20 cellular contexts compared by ENCODE assay signal in the genomic region with DNA sequence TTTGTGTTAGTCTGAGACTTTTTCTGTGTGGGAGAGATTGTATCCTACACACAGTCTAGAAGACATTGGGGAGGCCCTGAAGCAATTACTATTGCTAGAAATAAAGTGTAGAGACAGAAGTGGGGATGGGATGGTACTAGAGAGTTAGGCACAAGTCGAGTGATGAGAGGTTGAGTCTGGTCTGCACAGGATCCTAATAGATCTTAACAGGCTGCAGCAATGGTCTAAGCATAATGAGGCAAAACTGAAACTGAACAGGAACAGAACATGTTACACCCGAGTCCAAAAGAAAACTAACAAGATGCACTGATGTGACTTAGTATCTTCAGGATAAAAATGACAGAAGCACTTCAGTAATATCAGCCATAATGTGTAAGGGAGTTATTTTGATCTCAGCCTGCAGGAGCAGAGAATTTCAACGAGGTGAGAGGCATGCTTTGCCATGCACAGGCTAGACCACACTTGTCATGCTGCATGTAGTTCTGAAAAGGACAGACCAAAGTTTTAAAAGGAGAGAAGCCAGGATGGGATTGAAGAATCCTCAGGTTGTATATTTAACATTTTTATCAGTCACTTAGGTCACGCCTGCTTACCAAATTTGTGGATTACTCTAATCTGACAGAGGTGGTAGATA.
"Had no signal": no experiment of that assay in that cellular context is flagged by ENCODE, and none has a peak within 500 bp of the region (broad histone marks: within the 10 kb centered on the region; RNA-seq: fewer than 3 reads in every experiment).

No MANE protein-coding gene starts in this region.

- ATAC-seq: activated T-cell treated with anti-CD3 and anti-CD28 coated beads, Interleukin-2, amount 50 U/mL, for 72 hours; gastrocnemius medialis; naive thymus-derived CD8-positive, alpha-beta T cell had no signal

- H3K9me3 Mint-ChIP-seq: activated CD4-positive, alpha-beta T cell treated with anti-CD3 and anti-CD28 coated beads, Interleukin-2, amount 10 ng/mL, durations not matched to agents 24 days and 14 days; activated naive CD4-positive, alpha-beta T cell treated with anti-CD3 and anti-CD28 coated beads for 36 hours; dendritic cell treated with granulocyte-macrophage colony-stimulating factor and Interleukin-4, amounts not matched to agents 40 ng/mL and 50 ng/mL, for 4 days; mesothelial cell of epicardium; neural progenitor cell; stimulated activated naive CD8-positive, alpha-beta T cell treated with anti-CD3 and anti-CD28 coated beads, Interleukin-15, Interleukin-2, amounts not matched to agents 100 ng/mL and 50 ng/mL, for 24 hours had no signal

- H3K27me3 ChIP-seq: gastrocnemius medialis, neural progenitor cell, tibial artery had no signal

- H3K9me3 ChIP-seq: gastrocnemius medialis, prostate gland, tibial artery had no signal

- H3K27ac ChIP-seq: gastrocnemius medialis, neural progenitor cell, prostate gland, tibial artery had no signal

- H3K36me3 Mint-ChIP-seq: mesothelial cell of epicardium; naive thymus-derived CD8-positive, alpha-beta T cell; neural progenitor cell had no signal

- H2AFZ ChIP-seq: neural progenitor cell had no signal

- FAIRE-seq: endometrium had no signal

- H3K27ac Mint-ChIP-seq: activated CD4-positive, alpha-beta memory T cell treated with anti-CD3 and anti-CD28 coated beads, Interleukin-2, amount 10 ng/mL, durations not matched to agents 7 days and 5 days; activated CD4-positive, alpha-beta T cell treated with anti-CD3 and anti-CD28 coated beads, Interleukin-2, amount 10 ng/mL, durations not matched to agents 24 days and 14 days; activated naive CD4-positive, alpha-beta T cell treated with anti-CD3 and anti-CD28 coated beads for 36 hours; activated T-cell treated with anti-CD3 and anti-CD28 coated beads, Interleukin-2, amount 50 U/mL, for 72 hours; dendritic cell treated with granulocyte-macrophage colony-stimulating factor and Interleukin-4, amounts not matched to agents 40 ng/mL and 50 ng/mL, for 4 days; mesothelial cell of epicardium; naive thymus-derived CD8-positive, alpha-beta T cell; neural progenitor cell; stimulated activated naive CD8-positive, alpha-beta T cell treated with anti-CD3 and anti-CD28 coated beads, Interleukin-15, Interleukin-2, amounts not matched to agents 100 ng/mL and 50 ng/mL, for 24 hours had no signal

- H3K4me1 ChIP-seq: gastrocnemius medialis, neural progenitor cell, prostate gland, tibial artery had no signal

- H3K36me3 ChIP-seq: gastrocnemius medialis, neural progenitor cell, prostate gland, tibial artery had no signal

- H3K4me3 ChIP-seq: gastrocnemius medialis, lung, neural progenitor cell, prostate gland, tibial artery had no signal

- DNase-seq: activated CD4-positive, alpha-beta memory T cell treated with anti-CD3 and anti-CD28 coated beads, Interleukin-2, amount 10 ng/mL, durations not matched to agents 7 days and 5 days; activated CD4-positive, alpha-beta T cell treated with anti-CD3 and anti-CD28 coated beads, Interleukin-2, amount 10 ng/mL, durations not matched to agents 24 days and 14 days; activated effector memory CD4-positive, alpha-beta T cell treated with Interleukin-2 at 50 U/mL for 16 hours; activated naive CD4-positive, alpha-beta T cell treated with anti-CD3 and anti-CD28 coated beads for 36 hours; activated T-cell treated with anti-CD3 and anti-CD28 coated beads, Interleukin-2, amount 50 U/mL, for 72 hours; amygdala; caudate nucleus; effector CD4-positive, alpha-beta T cell; gastrocnemius medialis; islet precursor cell; naive thymus-derived CD8-positive, alpha-beta T cell; stimulated activated CD4-positive, alpha-beta T cell treated with anti-CD3 and anti-CD28 coated beads, Interleukin-12 subunit alpha, Interleukin-12 subunit beta, amount 100 ng/mL, for 4 hours; tibial artery had no signal

- H3K9ac ChIP-seq: neural progenitor cell had no signal

- H3K4me2 ChIP-seq: neural progenitor cell had no signal
